In genomic region chr20:41394931-41395668, GRCh38 we compare ENCODE assay signal across 16 cellular contexts. TPM values are rescaled to one million over a fixed set of nuclear protein-coding genes. Genes with fewer than 3 reads are reported as not detected.
DNase-seq lines count a peak whose midpoint lies in the region; ATAC-seq and TF ChIP-seq lines count a peak whose summit lies in the region.
"Had no signal": no experiment of that assay in that cellular context is flagged by ENCODE, and none has a peak within 500 bp of the region (broad histone marks: within the 10 kb centered on the region; RNA-seq: fewer than 3 reads in every experiment).

No MANE protein-coding gene starts in this region.

- peaks cover 7% of the 10 kb centered on the region for H3K27me3 Mint-ChIP-seq in GM23338 (ENCODE audit: insufficient read depth, low read depth, poor library complexity)
- no peaks in the 10 kb centered on the region for H3K27me3 Mint-ChIP-seq in endodermal cell (ENCODE audit: insufficient read depth)

- intact Hi-C loops in right cardiac atrium (cut with DNase I) (no loop called here), prostate gland (cut with DNase I) (no loop called here)

- H3K9ac ChIP-seq in endodermal cell (ENCODE audit: extremely low read depth, low read length, poor library complexity, severe bottlenecking) = no peak overlapping the region
- H3K9ac ChIP-seq: BLaER1 treated with 17β-estradiol and CSF1 and Interleukin-3, amounts not matched to agents 10 nM and 100 nM had no signal

- no peaks in the 10 kb centered on the region for H3K36me3 Mint-ChIP-seq in GM23338 (ENCODE audit: low read depth)
- H3K36me3 Mint-ChIP-seq in endodermal cell (ENCODE audit: low read depth) = no peaks in the 10 kb centered on the region

- H3K79me2 ChIP-seq in GM23338 (replicated peaks; ENCODE audit: insufficient read depth) = no peaks in the 10 kb centered on the region

- peak overlapping the region; percentile 76; the same call in 1 of the 2 replicates for H2AFZ ChIP-seq in GM23338

- H3K36me3 ChIP-seq in GM23338 (ENCODE audit: insufficient read depth) (no peaks in the 10 kb centered on the region), endodermal cell (ENCODE audit: control insufficient read depth, insufficient read depth, low read length) (no peaks in the 10 kb centered on the region), prostate gland (no peaks in the 10 kb centered on the region)
- H3K36me3 ChIP-seq: BLaER1 treated with 17β-estradiol and CSF1 and Interleukin-3, amounts not matched to agents 10 nM and 100 nM; HAP-1 had no signal

- H3K9me3 ChIP-seq in endodermal cell (ENCODE audit: control insufficient read depth, low read length) = no peaks in the 10 kb centered on the region
- H3K9me3 ChIP-seq in right cardiac atrium (ENCODE audit: control insufficient read depth, low read length) = no peaks in the 10 kb centered on the region
- no peaks in the 10 kb centered on the region for H3K9me3 ChIP-seq in prostate gland
- H3K9me3 ChIP-seq: HAP-1 had no signal

- H3K27ac ChIP-seq in GM23338 (ENCODE audit: low read depth) (no peak overlapping the region), endodermal cell (ENCODE audit: low read depth, low read length) (peak overlapping the region; percentile 78), right cardiac atrium (ENCODE audit: low read length) (peak overlapping the region; percentile 42), prostate gland (peak overlapping the region; percentile 54 to 61)
- H3K27ac ChIP-seq: BLaER1 treated with 17β-estradiol and CSF1 and Interleukin-3, amounts not matched to agents 10 nM and 100 nM had no signal

- 93% methylated on average over 3 to 9 of the region's 9 CpGs for WGBS in endodermal cell (ENCODE audit: insufficient coverage in 1 of 2, insufficient read length in 1 of 2), 2 experiments
- WGBS in right cardiac atrium = 64% methylated on average over 9 of the region's 9 CpGs
- WGBS in prostate gland = 44% methylated on average over 9 of the region's 9 CpGs

- no peak for TF ChIP-seq POLR2A in prostate gland (IDR thresholded peaks at IDR 0.05)

- H3K9me3 Mint-ChIP-seq in GM23338 (no peaks in the 10 kb centered on the region), endodermal cell (no peaks in the 10 kb centered on the region)

- H3K27me3 ChIP-seq in GM23338 (ENCODE audit: insufficient read depth) (no peaks in the 10 kb centered on the region), endodermal cell (ENCODE audit: control insufficient read depth, insufficient read depth, low read length, poor library complexity, severe bottlenecking) (no peaks in the 10 kb centered on the region), right cardiac atrium (ENCODE audit: control insufficient read depth, insufficient read depth) (no peaks in the 10 kb centered on the region), prostate gland (replicated peaks; ENCODE audit: insufficient read depth) (no peaks in the 10 kb centered on the region)
- H3K27me3 ChIP-seq: BLaER1 treated with 17β-estradiol and CSF1 and Interleukin-3, amounts not matched to agents 10 nM and 100 nM had no signal

- H4K20me1 ChIP-seq in GM23338 (replicated peaks; ENCODE audit: insufficient read depth) = no peaks in the 10 kb centered on the region
- H4K20me1 ChIP-seq: BLaER1 treated with 17β-estradiol and CSF1 and Interleukin-3, amounts not matched to agents 10 nM and 100 nM had no signal

- H3K9me2 ChIP-seq in GM23338 (ENCODE audit: insufficient read depth) = no peaks in the 10 kb centered on the region

- H3K27ac Mint-ChIP-seq in GM23338 (no peak overlapping the region), endodermal cell (no peak overlapping the region)

- H3K4me3 Mint-ChIP-seq in GM23338 = no peak overlapping the region
- H3K4me3 Mint-ChIP-seq in endodermal cell = no peak overlapping the region

- no peak overlapping the region for H3K4me2 ChIP-seq in GM23338
- H3K4me2 ChIP-seq: BLaER1 treated with 17β-estradiol and CSF1 and Interleukin-3, amounts not matched to agents 10 nM and 100 nM had no signal

- ATAC-seq in GM23338 (no peak), right cardiac atrium (no peak), GM21528 (IDR thresholded peaks at IDR 0.05; ENCODE audit: low FRiP score, unreplicated experiment) (no peak), HG03196 (IDR thresholded peaks at IDR 0.05; ENCODE audit: unreplicated experiment) (no peak), HG03520 (IDR thresholded peaks at IDR 0.05; ENCODE audit: unreplicated experiment) (no peak)

- H3K4me1 Mint-ChIP-seq in GM23338 (peaks cover 13% of the 10 kb centered on the region; the same call in 2 of the 3 replicates), endodermal cell (peaks cover 9% of the 10 kb centered on the region)

- no peak for DNase-seq in GM23338 (ENCODE audit: low spot score)
- no peak for DNase-seq in endodermal cell
- peak in 1 of 3 donors; percentile 79 for DNase-seq in right cardiac atrium
- DNase-seq in prostate gland (ENCODE audit: low spot score) = no peak
- DNase-seq in COR-L47 (lab: John Stamatoyannopoulos, UW) = no peak
- DNase-seq: DMS 273 treated with DMSO at 0.1 percent for 48 hours, KBM-7, NCI-H1048, NCI-H226, PC-3 had no signal

- H3K4me1 ChIP-seq in GM23338 (ENCODE audit: insufficient read depth) = peaks cover 11% of the 10 kb centered on the region
- peaks cover 3% of the 10 kb centered on the region for H3K4me1 ChIP-seq in endodermal cell (ENCODE audit: control insufficient read depth, insufficient read depth, low read length)
- peaks cover 14% of the 10 kb centered on the region for H3K4me1 ChIP-seq in right cardiac atrium (ENCODE audit: control insufficient read depth, insufficient read depth, low read length)
- H3K4me1 ChIP-seq in prostate gland (replicated peaks) = no peaks in the 10 kb centered on the region
- H3K4me1 ChIP-seq: HAP-1 had no signal

- TF ChIP-seq CTCF in GM23338 (conservative IDR thresholded peaks at IDR 0.05; ENCODE audit: low read depth in 2 of 2) (no peak), endodermal cell (conservative IDR thresholded peaks at IDR 0.05) (no peak), prostate gland (IDR thresholded peaks at IDR 0.05) (no peak)

- H3F3A ChIP-seq in GM23338 (replicated peaks; ENCODE audit: low read depth) = no peaks in the 10 kb centered on the region

- H3K4me3 ChIP-seq in GM23338 (no peak overlapping the region), endodermal cell (ENCODE audit: low read length) (no peak overlapping the region), right cardiac atrium (ENCODE audit: low read length) (no peak overlapping the region), prostate gland (no peak overlapping the region)
- H3K4me3 ChIP-seq: BLaER1 treated with 17β-estradiol and CSF1 and Interleukin-3, amounts not matched to agents 10 nM and 100 nM; HAP-1 had no signal

TF ChIP-seq in GM23338, 12 proteins besides CTCF, POLR2A, EP300 and RAD21 (continues in another document):
- TF ChIP-seq JUNB (IDR thresholded peaks at IDR 0.05; ENCODE audit: unreplicated experiment) (no peak), NANOG (IDR thresholded peaks at IDR 0.05; ENCODE audit: borderline replicate concordance) (no peak), STAT1 (IDR thresholded peaks at IDR 0.05; ENCODE audit: unreplicated experiment) (no peak), EZH2phosphoT487 (IDR thresholded peaks at IDR 0.05; ENCODE audit: unreplicated experiment) (no peak)

RNA-seq across cellular contexts. Expression of gene EMILIN3, which starts 28.5 kb away (rescaled TPM):
- 6.3 and 6.6 TPM in 2 replicates for total RNA-seq in GM23338 (2014; rRNA removed; shearing (Covaris generic))
- polyA plus RNA-seq in GM23338 (2016; fragmentation: Nextera tagmentation; extraction: Ambion mirVana) (0.53 and 0.56 TPM in 2 replicates), right cardiac atrium (4.3 TPM)
- total RNA-seq in endodermal cell (1 to 10 TPM; 5.3 to 9.6 TPM), right cardiac atrium (1 to 10 TPM; 2.1 to 7.4 (median 5.5) TPM), prostate gland (1 to 10 TPM; 7.4 to 8.4 TPM)
- polyA plus RNA-seq in endodermal cell (2013, experiment 1 of 2) = 9.3 TPM
- polyA plus RNA-seq in endodermal cell (2013, experiment 2 of 2) = 8.2 TPM
- total RNA-seq: A172, PC-3 had no signal

RNA-seq across cellular contexts. Expression of gene LPIN3, which starts 54.5 kb away (rescaled TPM):
- total RNA-seq in GM23338 (2014; rRNA removed; shearing (Covaris generic)) = 8.4 and 9.7 TPM in 2 replicates
- 6.1 and 6.5 TPM in 2 replicates for polyA plus RNA-seq in GM23338 (2016; fragmentation: Nextera tagmentation; extraction: Ambion mirVana)
- 10 to 100 TPM; 13.1 to 13.2 TPM for total RNA-seq in endodermal cell
- 7.1 TPM for polyA plus RNA-seq in endodermal cell (2013, experiment 1 of 2)
- polyA plus RNA-seq in endodermal cell (2013, experiment 2 of 2) = 6.8 TPM
- total RNA-seq in right cardiac atrium = 10 to 100 TPM in 3 of 4 donors, 1 to 10 TPM in 1; 9.3 to 14.8 (median 13.2) TPM
- polyA plus RNA-seq in right cardiac atrium = 18.2 TPM
- 10 to 100 TPM; 16.2 to 30.4 TPM for total RNA-seq in prostate gland
